Comparison of ENCODE assay signal across 1 cellular context in genomic region chrX:13938053-13938765, GRCh38.
TF ChIP-seq lines count a peak whose summit lies in the region.

No MANE protein-coding gene starts in this region.

TF ChIP-seq in WTC11, 78 proteins besides CTCF, POLR2A, EP300 and RAD21 (continued from another document):
- TF ChIP-seq, protein P1, sequence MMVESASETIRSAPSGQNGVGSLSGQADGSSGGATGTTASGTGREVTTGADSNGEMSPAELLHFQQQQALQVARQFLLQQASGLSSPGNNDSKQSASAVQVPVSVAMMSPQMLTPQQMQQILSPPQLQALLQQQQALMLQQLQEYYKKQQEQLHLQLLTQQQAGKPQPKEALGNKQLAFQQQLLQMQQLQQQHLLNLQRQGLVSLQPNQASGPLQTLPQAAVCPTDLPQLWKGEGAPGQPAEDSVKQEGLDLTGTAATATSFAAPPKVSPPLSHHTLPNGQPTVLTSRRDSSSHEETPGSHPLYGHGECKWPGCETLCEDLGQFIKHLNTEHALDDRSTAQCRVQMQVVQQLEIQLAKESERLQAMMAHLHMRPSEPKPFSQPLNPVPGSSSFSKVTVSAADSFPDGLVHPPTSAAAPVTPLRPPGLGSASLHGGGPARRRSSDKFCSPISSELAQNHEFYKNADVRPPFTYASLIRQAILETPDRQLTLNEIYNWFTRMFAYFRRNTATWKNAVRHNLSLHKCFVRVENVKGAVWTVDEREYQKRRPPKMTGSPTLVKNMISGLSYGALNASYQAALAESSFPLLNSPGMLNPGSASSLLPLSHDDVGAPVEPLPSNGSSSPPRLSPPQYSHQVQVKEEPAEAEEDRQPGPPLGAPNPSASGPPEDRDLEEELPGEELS (CRISPR knock-in tag; IDR thresholded peaks at IDR 0.05): peak; percentile 70
- peak; percentile 65 for TF ChIP-seq ETV6 (CRISPR knock-in tag; IDR thresholded peaks at IDR 0.05)
- TF ChIP-seq AFF4 (CRISPR knock-in tag; IDR thresholded peaks at IDR 0.05; ENCODE audit: borderline replicate concordance): no peak
- TF ChIP-seq HMGXB4 (CRISPR knock-in tag; IDR thresholded peaks at IDR 0.05): peak; percentile 54; the same call in 1 of the 2 replicates
- peak; percentile 37; the same call in 1 of the 2 replicates for TF ChIP-seq SP1 (CRISPR knock-in tag; conservative IDR thresholded peaks at IDR 0.05)
